24 cellular contexts compared by ENCODE assay signal in genomic region chr16:21097151-21097550, GRCh38. TPM values are rescaled to one million over a fixed set of nuclear protein-coding genes. Genes with fewer than 3 reads are reported as not detected.
DNase-seq lines count a peak whose midpoint lies in the region; ATAC-seq and TF ChIP-seq lines count a peak whose summit lies in the region.
"Had no signal": no experiment of that assay in that cellular context is flagged by ENCODE, and none has a peak within 500 bp of the region (broad histone marks: within the 10 kb centered on the region; RNA-seq: fewer than 3 reads in every experiment).

No MANE protein-coding gene starts in this region.

- no peak for TF ChIP-seq POLR2A in esophagus squamous epithelium (IDR thresholded peaks at IDR 0.05)

- H3K9me3 Mint-ChIP-seq in activated CD4-positive, alpha-beta T cell treated with anti-CD3 and anti-CD28 coated beads, Interleukin-2, amount 10 ng/mL, durations not matched to agents 24 days and 14 days: no peaks in the 10 kb centered on the region

- peak overlapping the region; percentile 35 for H3K4me3 ChIP-seq in WI38 (ENCODE audit: low read depth, low read length)
- H3K4me3 ChIP-seq in esophagus squamous epithelium: no peak overlapping the region
- H3K4me3 ChIP-seq: A549, left ventricle myocardium inferior had no signal

- H3K36me3 Mint-ChIP-seq in activated CD4-positive, alpha-beta T cell treated with anti-CD3 and anti-CD28 coated beads, Interleukin-2, amount 10 ng/mL, durations not matched to agents 24 days and 14 days (ENCODE audit: low read depth): no peaks in the 10 kb centered on the region
- H3K36me3 Mint-ChIP-seq: CD4-positive, alpha-beta memory T cell had no signal

- 50 to 53% methylated on average over 1 of the region's 1 CpG for WGBS in esophagus squamous epithelium, 2 donors

- no peak for DNase-seq in activated CD4-positive, alpha-beta T cell treated with anti-CD3 and anti-CD28 coated beads, Interleukin-2, amount 10 ng/mL, durations not matched to agents 24 days and 14 days
- no peak for DNase-seq in activated CD4-positive, alpha-beta T cell treated with anti-CD3 and anti-CD28 coated beads, Interleukin-2, amount 50 U/mL, for 4 hours
- peak; percentile 22 for DNase-seq in glomerular visceral epithelial cell (ENCODE audit: extremely low spot score)
- DNase-seq in superior temporal gyrus (ENCODE audit: extremely low spot score): peak; percentile 31
- no peak for DNase-seq in esophagus squamous epithelium (lab: John Stamatoyannopoulos, UW)
- no peak for DNase-seq in NK-92 (lab: John Stamatoyannopoulos, UW; ENCODE audit: unreplicated experiment)
- DNase-seq: activated CD4-positive, CD25-positive, alpha-beta regulatory T cell treated with anti-CD3 and anti-CD28 coated beads, Interleukin-2, amount 50 U/mL, for 72 hours; activated gamma-delta T cell; CD4-positive, alpha-beta memory T cell; dermis blood vessel endothelial cell; DND-41; left ventricle myocardium inferior; NCI-H1436 treated with DMSO at 0.1 percent for 48 hours; NCI-H345; SHP77 treated with DMSO at 0.1 percent for 48 hours; stimulated activated naive CD8-positive, alpha-beta T cell treated with anti-CD3 and anti-CD28 coated beads, Interleukin-15, amount 100 ng/mL, for 72 hours; T-helper 2 cell had no signal

- peak overlapping the region; percentile 10 for H3K27ac Mint-ChIP-seq in activated CD4-positive, alpha-beta T cell treated with anti-CD3 and anti-CD28 coated beads, Interleukin-2, amount 10 ng/mL, durations not matched to agents 24 days and 14 days
- H3K27ac Mint-ChIP-seq: CD4-positive, alpha-beta memory T cell; stimulated activated naive CD8-positive, alpha-beta T cell treated with anti-CD3 and anti-CD28 coated beads, Interleukin-15, amount 100 ng/mL, for 72 hours had no signal

- H3K27me3 ChIP-seq in esophagus squamous epithelium: no peaks in the 10 kb centered on the region

- intact Hi-C loops in activated CD4-positive, alpha-beta T cell treated with anti-CD3 and anti-CD28 coated beads, Interleukin-2, amount 10 ng/mL, durations not matched to agents 24 days and 14 days (cut with micrococcal nuclease): no loop called here
- intact Hi-C loops in esophagus squamous epithelium (cut with DNase I): no loop called here

- no peak overlapping the region for H3K27ac ChIP-seq in esophagus squamous epithelium
- H3K27ac ChIP-seq: A549, HL-60, KMS-11, left ventricle myocardium inferior had no signal

- H3K4me1 ChIP-seq in esophagus squamous epithelium: no peaks in the 10 kb centered on the region
- H3K4me1 ChIP-seq: left ventricle myocardium inferior had no signal

- H3K9me3 ChIP-seq in esophagus squamous epithelium: no peaks in the 10 kb centered on the region

- TF ChIP-seq CTCF in WI38 (IDR thresholded peaks at IDR 0.05; ENCODE audit: low read depth, low read length): no peak
- no peak for TF ChIP-seq CTCF in esophagus squamous epithelium (IDR thresholded peaks at IDR 0.05)

- no peak for ATAC-seq in HG03159 (IDR thresholded peaks at IDR 0.05; ENCODE audit: unreplicated experiment)
- ATAC-seq: A549; esophagus mucosa; stimulated activated naive CD8-positive, alpha-beta T cell treated with anti-CD3 and anti-CD28 coated beads, Interleukin-15, amount 100 ng/mL, for 72 hours had no signal

- no peaks in the 10 kb centered on the region for H3K36me3 ChIP-seq in esophagus squamous epithelium
- H3K36me3 ChIP-seq: left ventricle myocardium inferior had no signal

- H3K4me3 Mint-ChIP-seq in activated CD4-positive, alpha-beta T cell treated with anti-CD3 and anti-CD28 coated beads, Interleukin-2, amount 10 ng/mL, durations not matched to agents 24 days and 14 days: no peak overlapping the region
- H3K4me3 Mint-ChIP-seq: CD4-positive, alpha-beta memory T cell; stimulated activated naive CD8-positive, alpha-beta T cell treated with anti-CD3 and anti-CD28 coated beads, Interleukin-15, amount 100 ng/mL, for 72 hours had no signal

- peaks cover 39% of the 10 kb centered on the region for H3K27me3 Mint-ChIP-seq in activated CD4-positive, alpha-beta T cell treated with anti-CD3 and anti-CD28 coated beads, Interleukin-2, amount 10 ng/mL, durations not matched to agents 24 days and 14 days

- no peaks in the 10 kb centered on the region for H3K4me1 Mint-ChIP-seq in activated CD4-positive, alpha-beta T cell treated with anti-CD3 and anti-CD28 coated beads, Interleukin-2, amount 10 ng/mL, durations not matched to agents 24 days and 14 days
- H3K4me1 Mint-ChIP-seq: CD4-positive, alpha-beta memory T cell; stimulated activated naive CD8-positive, alpha-beta T cell treated with anti-CD3 and anti-CD28 coated beads, Interleukin-15, amount 100 ng/mL, for 72 hours had no signal

RNA-seq across cellular contexts. Expression of gene DNAH3, which starts 53.5 kb away (rescaled TPM):
- 0.02 TPM in 1 of 2 replicates, not detected in the other for total RNA-seq in activated CD4-positive, alpha-beta T cell treated with anti-CD3 and anti-CD28 coated beads, Interleukin-2, amount 10 ng/mL, durations not matched to agents 24 days and 14 days
- under 1 TPM in 2 of 4 donors, not detected in 2; 0.57 TPM for total RNA-seq in esophagus squamous epithelium
- total RNA-seq: CD4-positive, alpha-beta memory T cell; dermis blood vessel endothelial cell; posterior vena cava had no signal

Comparison
In these comparisons a context has a peak if more than half of its experiments do, and no peak if none do; other contexts are left out.
1. DNase-seq: peak in glomerular visceral epithelial cell (single experiment) and superior temporal gyrus (single experiment); none in activated CD4-positive, alpha-beta T cell treated with anti-CD3 and anti-CD28 coated beads, Interleukin-2, amount 10 ng/mL, durations not matched to agents 24 days and 14 days (single experiment), activated CD4-positive, alpha-beta T cell treated with anti-CD3 and anti-CD28 coated beads, Interleukin-2, amount 50 U/mL, for 4 hours (0 of 2), esophagus squamous epithelium (single experiment) and NK-92 (single experiment).